13 cellular contexts compared by ENCODE assay signal in the genomic region with DNA sequence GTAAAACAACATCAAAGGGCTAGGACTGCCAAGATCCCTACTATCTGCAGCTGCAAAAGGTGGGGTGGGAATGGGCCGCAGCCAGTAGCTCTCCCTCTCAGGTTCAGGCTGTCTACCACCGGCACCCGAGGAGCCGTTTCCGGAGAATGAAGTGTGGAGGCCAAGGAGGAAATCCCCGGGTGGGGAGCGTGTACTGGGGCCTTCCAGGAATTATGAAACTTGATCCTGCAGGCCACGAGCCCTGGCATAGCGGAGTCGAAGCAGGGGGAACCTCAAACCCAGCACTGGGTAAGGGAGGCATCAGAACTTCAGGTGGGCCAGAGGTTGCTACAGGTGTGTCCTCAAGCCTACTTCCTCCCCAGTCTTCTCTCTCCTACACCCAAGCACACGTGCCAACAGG. TPM values are rescaled to one million over a fixed set of nuclear protein-coding genes. Genes with fewer than 3 reads are reported as not detected.
DNase-seq lines count a peak whose midpoint lies in the region; ATAC-seq, FAIRE-seq and TF ChIP-seq lines count a peak whose summit lies in the region.
"Had no signal": no experiment of that assay in that cellular context is flagged by ENCODE, and none has a peak within 500 bp of the region (broad histone marks: within the 10 kb centered on the region; RNA-seq: fewer than 3 reads in every experiment).

No MANE protein-coding gene starts in this region.

- intact Hi-C loops in breast epithelium (cut with DNase I; ENCODE audit: low total_unique reads): loop anchor here (10.0 kb wide), 2 partner anchors 146 to 236 kb away; a partner anchor contains a TSS

- H3K27me3 ChIP-seq in breast epithelium (no peaks in the 10 kb centered on the region), foreskin keratinocyte (no peaks in the 10 kb centered on the region), upper lobe of left lung (no peaks in the 10 kb centered on the region)

- 33 to 42% methylated on average over 4 to 11 of the region's 11 CpGs for WGBS in upper lobe of left lung, 2 donors

- ATAC-seq in foreskin keratinocyte (peak; percentile 6), upper lobe of left lung (ENCODE audit: low FRiP score in 2 of 2) (no peak), GM18867 (IDR thresholded peaks at IDR 0.05; ENCODE audit: unreplicated experiment) (no peak)
- ATAC-seq: HCT116 had no signal

- peak overlapping the region; percentile 57 for H3K27ac Mint-ChIP-seq in neural crest cell (ENCODE audit: unreplicated experiment)
- H3K27ac Mint-ChIP-seq: activated naive CD8-positive, alpha-beta T cell treated with anti-CD3 and anti-CD28 coated beads for 36 hours had no signal

- no peak for TF ChIP-seq POLR2A in breast epithelium (IDR thresholded peaks at IDR 0.05)
- TF ChIP-seq POLR2A in upper lobe of left lung (IDR thresholded peaks at IDR 0.05): no peak
- TF ChIP-seq POLR2A in H54 (IDR thresholded peaks at IDR 0.05; ENCODE audit: low read depth, low read length): no peak

- H3K27me3 Mint-ChIP-seq in neural crest cell (ENCODE audit: low read depth): no peaks in the 10 kb centered on the region
- H3K27me3 Mint-ChIP-seq: activated naive CD8-positive, alpha-beta T cell treated with anti-CD3 and anti-CD28 coated beads for 36 hours had no signal

- no peak overlapping the region for H3K4me3 Mint-ChIP-seq in neural crest cell
- H3K4me3 Mint-ChIP-seq: activated naive CD8-positive, alpha-beta T cell treated with anti-CD3 and anti-CD28 coated beads for 36 hours had no signal

- TF ChIP-seq EP300 in upper lobe of left lung (IDR thresholded peaks at IDR 0.05): peak in 1 of 4 donors; percentile 28

- TF ChIP-seq CTCF in breast epithelium (IDR thresholded peaks at IDR 0.05) (no peak), foreskin keratinocyte (conservative IDR thresholded peaks at IDR 0.05) (no peak), neural crest cell (conservative IDR thresholded peaks at IDR 0.05) (no peak), upper lobe of left lung (IDR thresholded peaks at IDR 0.05) (no peak)

- H3K4me1 ChIP-seq in breast epithelium: peaks cover 0 to 26% of the 10 kb centered on the region in 2 donors
- peaks cover 18% of the 10 kb centered on the region for H3K4me1 ChIP-seq in foreskin keratinocyte
- peaks cover 62 to 73% (median 70%) of the 10 kb centered on the region in 4 donors for H3K4me1 ChIP-seq in upper lobe of left lung

- no peaks in the 10 kb centered on the region for H3K36me3 Mint-ChIP-seq in neural crest cell (ENCODE audit: low read depth)

- H3K4me1 Mint-ChIP-seq in neural crest cell: peaks cover 19% of the 10 kb centered on the region

- H3K36me3 ChIP-seq in breast epithelium (no peaks in the 10 kb centered on the region), upper lobe of left lung (peaks cover 11 to 54% (median 35%) of the 10 kb centered on the region in 4 donors)

- H3K9me3 Mint-ChIP-seq in neural crest cell: no peaks in the 10 kb centered on the region
- H3K9me3 Mint-ChIP-seq: activated naive CD8-positive, alpha-beta T cell treated with anti-CD3 and anti-CD28 coated beads for 36 hours had no signal

- FAIRE-seq in frontal cortex (lab: Jason Lieb, UNC): no peak
- FAIRE-seq in H54 (lab: Jason Lieb, UNC): no peak
- FAIRE-seq: endometrium had no signal

- H3K4me3 ChIP-seq in breast epithelium: no peak overlapping the region
- no peak overlapping the region for H3K4me3 ChIP-seq in upper lobe of left lung

- H3K9me3 ChIP-seq in breast epithelium (no peaks in the 10 kb centered on the region), upper lobe of left lung (no peaks in the 10 kb centered on the region)

- H3K27ac ChIP-seq in breast epithelium (peak overlapping the region; percentile 81 to 83), foreskin keratinocyte (peak overlapping the region; percentile 65), upper lobe of left lung (peak overlapping the region; percentile 78 to 96 (median 86))

- no peak for DNase-seq in breast epithelium (ENCODE audit: low spot score in 2 of 2)
- no peak for DNase-seq in foreskin keratinocyte
- DNase-seq in neural crest cell (ENCODE audit: low read depth, low spot score): no peak
- peak in 1 of 2 donors; percentile 60 for DNase-seq in upper lobe of left lung
- no peak for DNase-seq in frontal cortex (ENCODE audit: low spot score in 2 of 2)
- no peak for DNase-seq in H54 (ENCODE audit: insufficient read length, low spot score)
- DNase-seq: activated CD8-positive, alpha-beta memory T cell treated with anti-CD3 and anti-CD28 coated beads for 24 hours; activated naive CD8-positive, alpha-beta T cell treated with anti-CD3 and anti-CD28 coated beads for 36 hours; islet precursor cell; NCI-H2081 had no signal

RNA-seq across cellular contexts. Expression of a gene that starts 5.1 kb away (rescaled TPM):
- total RNA-seq in breast epithelium: 100 to 1,000 TPM in 1 of 3 donors, 10 to 100 TPM in 2; 75.2 to 177 (median 88.8) TPM
- total RNA-seq in foreskin keratinocyte: 15.5 and 17.4 TPM in 2 replicates
- 15.0 and 16.6 TPM in 2 replicates for polyA plus RNA-seq in foreskin keratinocyte
- 19.4 and 20.0 TPM in 2 replicates for total RNA-seq in neural crest cell
- 100 to 1,000 TPM in 2 of 6 donors, 10 to 100 TPM in 4; 60.9 to 155 (median 84.6) TPM for total RNA-seq in upper lobe of left lung
- 28.5 TPM for total RNA-seq in frontal cortex

RNA-seq across cellular contexts. Expression of a gene that starts 18.8 kb away (rescaled TPM):
- total RNA-seq in breast epithelium (100 to 1,000 TPM in 2 of 3 donors, 10 to 100 TPM in 1; 99.5 to 235 (median 137) TPM), foreskin keratinocyte (148 and 162 TPM in 2 replicates), neural crest cell (45.1 and 53.2 TPM in 2 replicates), upper lobe of left lung (100 to 1,000 TPM; 186 to 358 (median 266) TPM), frontal cortex (9.0 TPM)
- 81.9 and 96.8 TPM in 2 replicates for polyA plus RNA-seq in foreskin keratinocyte

RNA-seq across cellular contexts. Expression of a gene that starts 51.3 kb away (rescaled TPM):
- 10 to 100 TPM; 24.6 to 37.7 (median 28.8) TPM for total RNA-seq in breast epithelium
- total RNA-seq in foreskin keratinocyte: 33.2 and 35.2 TPM in 2 replicates
- 49.5 and 50.2 TPM in 2 replicates for polyA plus RNA-seq in foreskin keratinocyte
- total RNA-seq in neural crest cell: 80.8 and 86.8 TPM in 2 replicates
- total RNA-seq in upper lobe of left lung: 10 to 100 TPM; 35.0 to 90.2 (median 53.4) TPM
- 18.8 TPM for total RNA-seq in frontal cortex

RNA-seq across cellular contexts. Expression of a gene that starts 55.3 kb away (rescaled TPM):
- total RNA-seq in breast epithelium: 10 to 100 TPM; 73.7 to 84.5 (median 76.8) TPM
- 79.2 and 79.3 TPM in 2 replicates for total RNA-seq in foreskin keratinocyte
- 28.6 and 34.9 TPM in 2 replicates for polyA plus RNA-seq in foreskin keratinocyte
- total RNA-seq in neural crest cell: 57.5 and 58.5 TPM in 2 replicates
- total RNA-seq in upper lobe of left lung: 100 to 1,000 TPM in 1 of 6 donors, 10 to 100 TPM in 5; 37.7 to 121 (median 65.8) TPM
- total RNA-seq in frontal cortex: 164 TPM
